In the genomic region with DNA sequence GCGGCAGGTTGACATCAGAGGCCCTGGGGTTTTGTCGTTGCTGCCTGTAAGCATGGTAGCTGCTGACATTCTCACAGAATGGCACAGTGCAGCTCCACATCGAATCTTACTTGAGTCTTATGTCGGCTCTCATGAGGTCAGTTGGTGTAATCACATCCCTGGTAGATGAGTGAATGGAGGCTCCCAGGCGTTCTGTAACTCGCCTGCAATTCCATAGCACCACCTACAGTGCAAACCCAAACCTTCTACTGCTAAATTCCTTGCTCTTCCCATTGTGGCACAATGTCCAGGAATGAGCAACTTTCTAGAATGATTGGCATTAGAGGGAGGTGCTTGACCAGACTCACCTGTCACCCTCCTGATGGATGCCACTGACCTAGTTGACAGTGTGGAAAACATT, we compare ENCODE assay signal across 16 cellular contexts.
DNase-seq lines count a peak whose midpoint lies in the region; ATAC-seq, FAIRE-seq and TF ChIP-seq lines count a peak whose summit lies in the region.
"Had no signal": no experiment of that assay in that cellular context is flagged by ENCODE, and none has a peak within 500 bp of the region (broad histone marks: within the 10 kb centered on the region; RNA-seq: fewer than 3 reads in every experiment).

No MANE protein-coding gene starts in this region.

- DNase-seq in COLO829 (ENCODE audit: low spot score) (peak; percentile 16), HT1080 (ENCODE audit: low read depth) (peak; percentile 62), bronchial epithelial cell (ENCODE audit: low read depth) (no peak), kidney tubule cell (ENCODE audit: low spot score) (peak; percentile 59), HAP-1 (ENCODE audit: low spot score in 2 of 2) (no peak), Ammon's horn (ENCODE audit: low spot score) (no peak)
- DNase-seq: activated CD4-positive, CD25-positive, alpha-beta regulatory T cell; Caco-2; central memory CD4-positive, alpha-beta T cell; glutamatergic neuron; NCI-H187 treated with DMSO at 0.1 percent for 48 hours; right cardiac atrium; SHP77; transverse colon had no signal

- in situ Hi-C loops in HAP-1 (cut with MboI; ENCODE audit: low sequenced_read_pairs), result loop anchor here (25.0 kb wide), 1 partner anchor 244 kb away; no protein-coding TSS in a partner anchor

- ATAC-seq in GM19035 (IDR thresholded peaks at IDR 0.05; ENCODE audit: unreplicated experiment) (no peak), HG02840 (IDR thresholded peaks at IDR 0.05; ENCODE audit: low FRiP score, unreplicated experiment) (no peak)

- peak; percentile 30 for TF ChIP-seq CTCF in bronchial epithelial cell (IDR thresholded peaks at IDR 0.05; ENCODE audit: insufficient read depth, low read length, severe bottlenecking)

- H3K36me3 ChIP-seq in bronchial epithelial cell (ENCODE audit: control insufficient read depth, insufficient read depth, low read length) (no peaks in the 10 kb centered on the region), HAP-1 (replicated peaks) (no peaks in the 10 kb centered on the region)
- H3K36me3 ChIP-seq: transverse colon had no signal

- H3K4me1 ChIP-seq in HAP-1, result no peaks in the 10 kb centered on the region
- H3K4me1 ChIP-seq: Caco-2 had no signal

- H3K9me3 ChIP-seq in HAP-1, result no peaks in the 10 kb centered on the region
- H3K9me3 ChIP-seq: Caco-2, transverse colon had no signal

- H3K4me3 ChIP-seq in bronchial epithelial cell (ENCODE audit: low read depth, low read length), result no peak overlapping the region
- no peak overlapping the region for H3K4me3 ChIP-seq in HAP-1
- H3K4me3 ChIP-seq: transverse colon had no signal

- H3K27me3 ChIP-seq in bronchial epithelial cell (ENCODE audit: control insufficient read depth, insufficient read depth, low read length) (no peaks in the 10 kb centered on the region), HAP-1 (ENCODE audit: low read depth) (no peaks in the 10 kb centered on the region)
- H3K27me3 ChIP-seq: transverse colon had no signal

- peak; percentile 47 for FAIRE-seq in bronchial epithelial cell (lab: Jason Lieb, UNC)

Comparison
In these comparisons a context has a peak if more than half of its experiments do, and no peak if none do; other contexts are left out.
1. DNase-seq: peak in COLO829 (single experiment), HT1080 (single experiment) and kidney tubule cell (single experiment); none in bronchial epithelial cell (single experiment), HAP-1 (0 of 2) and Ammon's horn (single experiment).